In genomic region chr5:115433918-115434317, GRCh38 we compare ENCODE assay signal across 16 cellular contexts.
DNase-seq lines count a peak whose midpoint lies in the region; ATAC-seq and TF ChIP-seq lines count a peak whose summit lies in the region.
"Had no signal": no experiment of that assay in that cellular context is flagged by ENCODE, and none has a peak within 500 bp of the region (broad histone marks: within the 10 kb centered on the region; RNA-seq: fewer than 3 reads in every experiment).

No MANE protein-coding gene starts in this region.

- no peak overlapping the region for H4K8ac ChIP-seq in mesenchymal stem cell (ENCODE audit: low read length)

- no peaks in the 10 kb centered on the region for H3K79me1 ChIP-seq in mesenchymal stem cell (replicated peaks; ENCODE audit: low read length, poor library complexity, severe bottlenecking)

- no peak overlapping the region for H2BK5ac ChIP-seq in mesenchymal stem cell (ENCODE audit: low read depth, low read length, poor library complexity, severe bottlenecking)

- H3K18ac ChIP-seq in mesenchymal stem cell (ENCODE audit: low read depth in 1 of 2, low read length in 2 of 2), result no peak overlapping the region

- H3K4me1 ChIP-seq in mesenchymal stem cell (ENCODE audit: control insufficient read depth, insufficient read depth, low read depth, low read length), result no peaks in the 10 kb centered on the region
- H3K4me1 ChIP-seq in endodermal cell (ENCODE audit: control insufficient read depth, insufficient read depth, low read length), result no peaks in the 10 kb centered on the region

- H3K4me2 ChIP-seq in mesenchymal stem cell (ENCODE audit: low read length, poor library complexity, severe bottlenecking), result no peak overlapping the region

- H3K36me3 ChIP-seq in mesenchymal stem cell (ENCODE audit: control insufficient read depth in 1 of 2, insufficient read depth in 2 of 2, low read depth in 1 of 2, low read length in 2 of 2) (no peaks in the 10 kb centered on the region), endodermal cell (ENCODE audit: control insufficient read depth, insufficient read depth, low read length) (no peaks in the 10 kb centered on the region)
- H3K36me3 ChIP-seq: SJSA1 had no signal

- no peak overlapping the region for H3K27ac Mint-ChIP-seq in endodermal cell

- H3K4ac ChIP-seq in mesenchymal stem cell (ENCODE audit: low read depth in 1 of 2, low read length in 2 of 2), result no peak overlapping the region

- H3K27me3 ChIP-seq in mesenchymal stem cell (ENCODE audit: control insufficient read depth in 1 of 2, insufficient read depth in 1 of 2, low read length in 2 of 2) (no peaks in the 10 kb centered on the region), endodermal cell (ENCODE audit: control insufficient read depth, insufficient read depth, low read length, poor library complexity, severe bottlenecking) (peaks cover 75% of the 10 kb centered on the region)
- H3K27me3 ChIP-seq: SJSA1 had no signal

- no peaks in the 10 kb centered on the region for H3K36me3 Mint-ChIP-seq in endodermal cell (ENCODE audit: low read depth)

- no peak overlapping the region for H3K4me3 Mint-ChIP-seq in endodermal cell

- POLR2A ChIA-PET in HEK293T (lab: Yijun Ruan, JAX), result interaction anchor here (1.1 kb wide), 1 partner anchor 110 kb away, joined by 3 read pairs; no protein-coding TSS in a partner anchor

- no peak overlapping the region for H3K27ac ChIP-seq in mesenchymal stem cell (ENCODE audit: low read length, poor library complexity, severe bottlenecking)
- no peak overlapping the region for H3K27ac ChIP-seq in endodermal cell (ENCODE audit: low read depth, low read length)
- H3K27ac ChIP-seq: C4-2B, HL-60, SJSA1 had no signal

- no peak overlapping the region for H2BK12ac ChIP-seq in mesenchymal stem cell (ENCODE audit: low read length in 2 of 2)

- no peak overlapping the region for H2BK120ac ChIP-seq in mesenchymal stem cell (ENCODE audit: low read depth, low read length)

- peak; percentile 91 for ATAC-seq in HG02610 (IDR thresholded peaks at IDR 0.05; ENCODE audit: unreplicated experiment)
- ATAC-seq: PC-3 had no signal

- no peak overlapping the region for H2AFZ ChIP-seq in mesenchymal stem cell (ENCODE audit: low read depth, low read length)

- TF ChIP-seq CTCF in endodermal cell (conservative IDR thresholded peaks at IDR 0.05) (no peak), GM10266 (IDR thresholded peaks at IDR 0.05; ENCODE audit: control insufficient read depth, insufficient read depth, low read depth, missing control alignments) (no peak)

- H3K9ac ChIP-seq in mesenchymal stem cell (ENCODE audit: low read length) (no peak overlapping the region), endodermal cell (ENCODE audit: extremely low read depth, low read length, poor library complexity, severe bottlenecking) (no peak overlapping the region)

- CTCF ChIA-PET in HEK293T (lab: Yijun Ruan, JAX), result no interaction called here

- H3K9me3 ChIP-seq in mesenchymal stem cell (ENCODE audit: control insufficient read depth, low read length) (no peaks in the 10 kb centered on the region), endodermal cell (ENCODE audit: control insufficient read depth, low read length) (peaks cover 2% of the 10 kb centered on the region)
- H3K9me3 ChIP-seq: SJSA1 had no signal

- peaks cover 76% of the 10 kb centered on the region for H3K27me3 Mint-ChIP-seq in endodermal cell (ENCODE audit: insufficient read depth)

- peaks cover 21% of the 10 kb centered on the region for H3K4me1 Mint-ChIP-seq in endodermal cell

- H3K14ac ChIP-seq in mesenchymal stem cell (ENCODE audit: low read length in 2 of 2), result no peak overlapping the region

- no peak overlapping the region for H3K23ac ChIP-seq in mesenchymal stem cell (ENCODE audit: low read length in 2 of 2)

- no peak overlapping the region for H4K91ac ChIP-seq in mesenchymal stem cell (ENCODE audit: low read length)

- peaks cover 10% of the 10 kb centered on the region for H3K9me3 Mint-ChIP-seq in endodermal cell

- no peak overlapping the region for H2BK15ac ChIP-seq in mesenchymal stem cell (ENCODE audit: low read depth, poor library complexity, severe bottlenecking)

- H3K4me3 ChIP-seq in mesenchymal stem cell (ENCODE audit: insufficient read depth in 1 of 2, low read depth in 1 of 2, low read length in 2 of 2) (no peak overlapping the region), endodermal cell (ENCODE audit: low read length) (no peak overlapping the region)
- H3K4me3 ChIP-seq: SJSA1 had no signal

- DNase-seq in EL, result peak; percentile 30
- peak; percentile 19 for DNase-seq in RPMI7951 (ENCODE audit: low read depth)
- DNase-seq in mesenchymal stem cell, result peak; percentile 46
- no peak for DNase-seq in HEK293T (ENCODE audit: extremely low spot score)
- DNase-seq in endodermal cell, result no peak
- DNase-seq in GM19238 (ENCODE audit: insufficient read length, low spot score), result no peak
- no peak for DNase-seq in GM10266 (ENCODE audit: extremely low spot score)
- DNase-seq: GOT3, NCI-H1436, NCI-H2029, NCI-H82, PC-3 had no signal

- no peak overlapping the region for H2AK5ac ChIP-seq in mesenchymal stem cell (ENCODE audit: low read length, severe bottlenecking)

TF ChIP-seq in HEK293T, 16 proteins besides CTCF, POLR2A, EP300 and RAD21:
- no peak for TF ChIP-seq ARNT (IDR thresholded peaks at IDR 0.05)
- TF ChIP-seq SUZ12 (IDR thresholded peaks at IDR 0.05), result no peak
- no peak for TF ChIP-seq PKNOX1 (IDR thresholded peaks at IDR 0.05)
- no peak for TF ChIP-seq ELF4 (IDR thresholded peaks at IDR 0.05)
- no peak for TF ChIP-seq FOXK2 (IDR thresholded peaks at IDR 0.05)
- TF ChIP-seq CTBP1 (IDR thresholded peaks at IDR 0.05; ENCODE audit: borderline replicate concordance), result no peak
- TF ChIP-seq FOXM1 (IDR thresholded peaks at IDR 0.05; ENCODE audit: borderline replicate concordance), result no peak

Comparison
In these comparisons a context has a peak if more than half of its experiments do, and no peak if none do; other contexts are left out.
1. DNase-seq: peak in EL (single experiment), RPMI7951 (single experiment) and mesenchymal stem cell (single experiment); none in HEK293T (single experiment), endodermal cell (single experiment), GM19238 (single experiment) and GM10266 (single experiment).